Comparison of ENCODE assay signal across 2 cellular contexts in genomic region chr12:386651-387050, GRCh38.
A peak's percentile ranks its signal among the peaks of the same experiment; 100 is the strongest.
TF ChIP-seq lines count a peak whose summit lies in the region.

No MANE protein-coding gene starts in this region.

TF ChIP-seq in HEK293, 187 proteins besides CTCF, POLR2A, EP300 and RAD21:
- TF ChIP-seq, protein P1, sequence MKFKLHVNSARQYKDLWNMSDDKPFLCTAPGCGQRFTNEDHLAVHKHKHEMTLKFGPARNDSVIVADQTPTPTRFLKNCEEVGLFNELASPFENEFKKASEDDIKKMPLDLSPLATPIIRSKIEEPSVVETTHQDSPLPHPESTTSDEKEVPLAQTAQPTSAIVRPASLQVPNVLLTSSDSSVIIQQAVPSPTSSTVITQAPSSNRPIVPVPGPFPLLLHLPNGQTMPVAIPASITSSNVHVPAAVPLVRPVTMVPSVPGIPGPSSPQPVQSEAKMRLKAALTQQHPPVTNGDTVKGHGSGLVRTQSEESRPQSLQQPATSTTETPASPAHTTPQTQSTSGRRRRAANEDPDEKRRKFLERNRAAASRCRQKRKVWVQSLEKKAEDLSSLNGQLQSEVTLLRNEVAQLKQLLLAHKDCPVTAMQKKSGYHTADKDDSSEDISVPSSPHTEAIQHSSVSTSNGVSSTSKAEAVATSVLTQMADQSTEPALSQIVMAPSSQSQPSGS (tag by site-specific recombination; IDR thresholded peaks at IDR 0.05; ENCODE audit: low read depth) = peak; percentile 63; the same call in 1 of the 2 replicates
- TF ChIP-seq, protein P2, sequence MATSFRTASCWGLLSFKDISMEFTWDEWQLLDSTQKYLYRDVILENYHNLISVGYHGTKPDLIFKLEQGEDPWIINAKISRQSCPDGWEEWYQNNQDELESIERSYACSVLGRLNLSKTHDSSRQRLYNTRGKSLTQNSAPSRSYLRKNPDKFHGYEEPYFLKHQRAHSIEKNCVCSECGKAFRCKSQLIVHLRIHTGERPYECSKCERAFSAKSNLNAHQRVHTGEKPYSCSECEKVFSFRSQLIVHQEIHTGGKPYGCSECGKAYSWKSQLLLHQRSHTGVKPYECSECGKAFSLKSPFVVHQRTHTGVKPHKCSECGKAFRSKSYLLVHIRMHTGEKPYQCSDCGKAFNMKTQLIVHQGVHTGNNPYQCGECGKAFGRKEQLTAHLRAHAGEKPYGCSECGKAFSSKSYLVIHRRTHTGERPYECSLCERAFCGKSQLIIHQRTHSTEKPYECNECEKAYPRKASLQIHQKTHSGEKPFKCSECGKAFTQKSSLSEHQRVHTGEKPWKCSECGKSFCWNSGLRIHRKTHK (tag by site-specific recombination; IDR thresholded peaks at IDR 0.05) = no peak
- TF ChIP-seq ZNF660 (tag by site-specific recombination; IDR thresholded peaks at IDR 0.05) (peak; percentile 41; the same call in 1 of the 2 replicates), EGR2 (tag by site-specific recombination; IDR thresholded peaks at IDR 0.05; ENCODE audit: low read depth) (no peak), YY2 (tag by site-specific recombination; IDR thresholded peaks at IDR 0.05) (no peak), ZNF146 (tag by site-specific recombination; IDR thresholded peaks at IDR 0.05) (no peak), ZNF701 (tag by site-specific recombination; IDR thresholded peaks at IDR 0.05) (no peak), KLF8 (tag by site-specific recombination; IDR thresholded peaks at IDR 0.05) (no peak), ZNF561 (tag by site-specific recombination; IDR thresholded peaks at IDR 0.05; ENCODE audit: borderline replicate concordance) (no peak), FEZF1 (tag by site-specific recombination; IDR thresholded peaks at IDR 0.05) (no peak), ZNF621 (tag by site-specific recombination; IDR thresholded peaks at IDR 0.05) (no peak), ZXDB (tag by site-specific recombination; IDR thresholded peaks at IDR 0.05) (no peak), ZNF239 (tag by site-specific recombination; IDR thresholded peaks at IDR 0.05) (no peak), IKZF3 (tag by site-specific recombination; IDR thresholded peaks at IDR 0.05) (0 out of 2 replicates have a peak, but pooled peaks have one; percentile 25), ZNF335 (tag by site-specific recombination; conservative IDR thresholded peaks at IDR 0.05) (0 out of 2 replicates have a peak, but pooled peaks have one; percentile 18), KLF1 (tag by site-specific recombination; IDR thresholded peaks at IDR 0.05) (no peak)
- TF ChIP-seq, protein P3, sequence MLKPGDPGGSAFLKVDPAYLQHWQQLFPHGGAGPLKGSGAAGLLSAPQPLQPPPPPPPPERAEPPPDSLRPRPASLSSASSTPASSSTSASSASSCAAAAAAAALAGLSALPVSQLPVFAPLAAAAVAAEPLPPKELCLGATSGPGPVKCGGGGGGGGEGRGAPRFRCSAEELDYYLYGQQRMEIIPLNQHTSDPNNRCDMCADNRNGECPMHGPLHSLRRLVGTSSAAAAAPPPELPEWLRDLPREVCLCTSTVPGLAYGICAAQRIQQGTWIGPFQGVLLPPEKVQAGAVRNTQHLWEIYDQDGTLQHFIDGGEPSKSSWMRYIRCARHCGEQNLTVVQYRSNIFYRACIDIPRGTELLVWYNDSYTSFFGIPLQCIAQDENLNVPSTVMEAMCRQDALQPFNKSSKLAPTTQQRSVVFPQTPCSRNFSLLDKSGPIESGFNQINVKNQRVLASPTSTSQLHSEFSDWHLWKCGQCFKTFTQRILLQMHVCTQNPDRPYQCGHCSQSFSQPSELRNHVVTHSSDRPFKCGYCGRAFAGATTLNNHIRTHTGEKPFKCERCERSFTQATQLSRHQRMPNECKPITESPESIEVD (tag by site-specific recombination; IDR thresholded peaks at IDR 0.05) = peak; percentile 61

TF ChIP-seq in GM12878, 131 proteins besides CTCF, POLR2A, EP300 and RAD21:
- no peak for TF ChIP-seq POLR2AphosphoS5 (IDR thresholded peaks at IDR 0.05; ENCODE audit: low read length)
- TF ChIP-seq SMC3 (IDR thresholded peaks at IDR 0.05; ENCODE audit: borderline replicate concordance, low read length) = no peak
- TF ChIP-seq, protein P4, sequence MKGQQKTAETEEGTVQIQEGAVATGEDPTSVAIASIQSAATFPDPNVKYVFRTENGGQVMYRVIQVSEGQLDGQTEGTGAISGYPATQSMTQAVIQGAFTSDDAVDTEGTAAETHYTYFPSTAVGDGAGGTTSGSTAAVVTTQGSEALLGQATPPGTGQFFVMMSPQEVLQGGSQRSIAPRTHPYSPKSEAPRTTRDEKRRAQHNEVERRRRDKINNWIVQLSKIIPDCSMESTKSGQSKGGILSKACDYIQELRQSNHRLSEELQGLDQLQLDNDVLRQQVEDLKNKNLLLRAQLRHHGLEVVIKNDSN (IDR thresholded peaks at IDR 0.05; ENCODE audit: borderline replicate concordance, extremely low read length, insufficient read depth, low read depth, low read length) = no peak
